In the genomic region with DNA sequence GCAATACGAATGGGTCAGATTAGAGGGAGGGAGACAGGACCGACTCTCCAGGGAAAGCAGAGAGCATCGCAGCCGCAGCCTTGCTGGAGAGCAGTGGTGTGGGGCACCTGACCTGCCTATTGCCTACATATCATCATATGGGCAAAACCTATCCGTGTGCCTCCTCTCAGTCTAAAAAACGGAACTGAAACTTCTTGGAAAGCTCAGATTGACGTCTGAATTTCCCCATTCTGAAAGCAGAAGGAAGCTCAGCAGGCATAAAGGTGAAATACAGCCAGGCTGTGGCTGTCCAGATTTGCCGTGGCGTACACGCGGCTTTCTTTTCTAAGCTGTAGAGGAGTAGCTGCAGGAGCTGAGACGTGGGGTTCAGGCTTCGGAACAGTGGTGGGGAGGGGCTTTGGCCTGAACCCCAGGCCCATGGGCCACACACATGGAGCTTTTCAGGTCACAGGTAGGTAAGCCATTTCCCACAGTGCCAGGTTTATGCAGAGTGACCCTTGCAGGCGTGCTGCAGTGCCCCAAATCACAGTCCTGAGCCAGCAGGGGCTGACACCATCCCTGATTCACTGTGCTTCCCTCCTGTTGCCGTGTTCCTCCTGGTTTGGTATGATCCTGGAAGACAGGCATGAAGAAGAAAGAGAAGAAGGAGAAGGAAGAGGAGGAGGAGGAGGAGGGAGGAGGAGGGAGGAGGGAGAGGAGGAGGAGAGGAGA, we compare ENCODE assay signal across 11 cellular contexts. TPM values are rescaled to one million over a fixed set of nuclear protein-coding genes. Genes with fewer than 3 reads are reported as not detected.
DNase-seq lines count a peak whose midpoint lies in the region; ATAC-seq, FAIRE-seq and TF ChIP-seq lines count a peak whose summit lies in the region.
"Had no signal": no experiment of that assay in that cellular context is flagged by ENCODE, and none has a peak within 500 bp of the region (broad histone marks: within the 10 kb centered on the region; RNA-seq: fewer than 3 reads in every experiment).

No MANE protein-coding gene starts in this region.

- H2BK12ac ChIP-seq in H1 (ENCODE audit: low read depth, low read length), result 0 out of 2 replicates have a peak overlapping the region, but pooled peaks have one; percentile 1

- no peak for TF ChIP-seq RAD21 in H1 (IDR thresholded peaks at IDR 0.05 in 1 of 2, conservative IDR thresholded peaks at IDR 0.05 in 1 of 2; ENCODE audit: low read depth in 2 of 2, low read length in 2 of 2)

- H3K36me3 Mint-ChIP-seq in activated T-cell treated with anti-CD3 and anti-CD28 coated beads, Interleukin-2, amount 50 U/mL, for 24 hours (ENCODE audit: low read depth), result no peaks in the 10 kb centered on the region
- H3K36me3 Mint-ChIP-seq in stimulated activated effector memory CD8-positive, alpha-beta T cell treated with anti-CD3 and anti-CD28 coated beads, Interleukin-12 subunit alpha, Interleukin-12 subunit beta, amount 100 ng/mL, for 72 hours, result no peaks in the 10 kb centered on the region

- H4K20me1 ChIP-seq in H1 (replicated peaks in 1 of 2; ENCODE audit: control insufficient read depth in 1 of 2, insufficient read depth in 2 of 2, low read length in 2 of 2), result no peaks in the 10 kb centered on the region

- 78% methylated on average over 15 of the region's 15 CpGs; no CpG with 5 or more reads in 1 of the 2 experiments for WGBS in H1 (ENCODE audit: extremely low coverage in 1 of 2, insufficient coverage in 1 of 2, insufficient read length in 1 of 2, insufficient replicate concordance in 2 of 2, low coverage in 1 of 2, low lambda C conversion rate in 2 of 2, missing lambda C conversion rate in 1 of 2), 2 experiments

- 0 out of 2 replicates have a peak overlapping the region, but pooled peaks have one; percentile 20 for H2BK15ac ChIP-seq in H1 (ENCODE audit: low read length)

- no peak overlapping the region for H3K23ac ChIP-seq in H1 (ENCODE audit: insufficient read length)

- no peaks in the 10 kb centered on the region for H3K79me1 ChIP-seq in H1 (ENCODE audit: low read depth, low read length)

- no peak overlapping the region for H3K9ac ChIP-seq in H1 (replicated peaks in 1 of 4; ENCODE audit: extremely low read depth in 1 of 4, low read depth in 3 of 4, low read length in 3 of 4)

- H4K91ac ChIP-seq in H1 (replicated peaks; ENCODE audit: insufficient read length, low read length), result no peak overlapping the region

- peaks cover 0 to 3% of the 10 kb centered on the region in 2 experiments; a peak in 1 of 4 replicates for H3K9me3 ChIP-seq in H1 (ENCODE audit: insufficient read depth in 2 of 2, low read depth in 1 of 2, low read length in 1 of 2)
- H3K9me3 ChIP-seq: breast epithelium had no signal

- no peak for TF ChIP-seq CTCF in H1 (IDR thresholded peaks at IDR 0.05; ENCODE audit: control extremely low read depth in 1 of 3, insufficient read depth in 1 of 3, low read depth in 1 of 3, low read length in 3 of 3)

- no peak overlapping the region for H3K14ac ChIP-seq in H1 (ENCODE audit: insufficient read length)

- no peak overlapping the region for H3K4ac ChIP-seq in H1 (replicated peaks; ENCODE audit: insufficient read length, low read depth, low read length)

- ATAC-seq in stimulated activated effector memory CD8-positive, alpha-beta T cell treated with anti-CD3 and anti-CD28 coated beads, Interleukin-12 subunit alpha, Interleukin-12 subunit beta, amount 100 ng/mL, for 72 hours, result peak; percentile 37
- ATAC-seq in GM21528 (IDR thresholded peaks at IDR 0.05; ENCODE audit: low FRiP score, unreplicated experiment) (no peak), GM21619 (IDR thresholded peaks at IDR 0.05; ENCODE audit: unreplicated experiment) (no peak)
- ATAC-seq: PC-3 had no signal

- no peak overlapping the region for H4K8ac ChIP-seq in H1 (ENCODE audit: extremely low read depth, insufficient read depth, low read length)

- TF ChIP-seq EP300 in H1 (IDR thresholded peaks at IDR 0.05; ENCODE audit: borderline replicate concordance in 1 of 2, low read depth in 2 of 2, low read length in 2 of 2), result no peak

- H3K4me2 ChIP-seq in H1 (ENCODE audit: insufficient read depth in 1 of 2, low read depth in 2 of 2, low read length in 2 of 2), result no peak overlapping the region

- H2AK5ac ChIP-seq in H1 (ENCODE audit: low read depth, low read length), result no peak overlapping the region

- H3K36me3 ChIP-seq in H1 (ENCODE audit: control insufficient read depth in 2 of 4, insufficient read depth in 4 of 4, low read length in 3 of 4), result no peaks in the 10 kb centered on the region
- H3K36me3 ChIP-seq: breast epithelium had no signal

- H3K27me3 ChIP-seq in H1 (replicated peaks in 1 of 4; ENCODE audit: control insufficient read depth in 3 of 4, extremely low read depth in 1 of 4, insufficient read depth in 3 of 4, low read length in 3 of 4), result no peaks in the 10 kb centered on the region; a peak in 1 of 7 replicates

- DNase-seq in activated T-cell treated with anti-CD3 and anti-CD28 coated beads, Interleukin-2, amount 50 U/mL, for 24 hours, result no peak
- DNase-seq in activated T-cell treated with anti-CD3 and anti-CD28 coated beads for 4 hours (no peak), OCI-M1 (lab: John Stamatoyannopoulos, UW) (peak; percentile 62), H1 (ENCODE audit: low read depth in 1 of 2, low spot score in 2 of 2) (no peak)
- no peak for DNase-seq in stimulated activated effector memory CD8-positive, alpha-beta T cell treated with anti-CD3 and anti-CD28 coated beads, Interleukin-12 subunit alpha, Interleukin-12 subunit beta, amount 100 ng/mL, for 72 hours (ENCODE audit: low spot score in 2 of 2)
- no peak for DNase-seq in activated CD8-positive, alpha-beta memory T cell treated with anti-CD3 and anti-CD28 coated beads, Interleukin-2, amount 50 U/mL, for 48 hours
- DNase-seq: activated CD4-positive, alpha-beta T cell treated with anti-CD3 and anti-CD28 coated beads, Interleukin-2, amount 50 U/mL, for 48 hours; PC-3 had no signal

- no peak for TF ChIP-seq POLR2A in H1 (IDR thresholded peaks at IDR 0.05; ENCODE audit: control extremely low read depth in 1 of 2, low read depth in 2 of 2, low read length in 2 of 2)

- H3K27ac ChIP-seq in H1 (ENCODE audit: low read depth, low read length), result no peak overlapping the region
- H3K27ac ChIP-seq: breast epithelium had no signal

- H2BK20ac ChIP-seq in H1 (ENCODE audit: low read length), result no peak overlapping the region

- H3K23me2 ChIP-seq in H1 (ENCODE audit: low read depth, low read length), result 0 out of 2 replicates have a peak, but pooled peaks cover 2% of the 10 kb centered on the region

- H3K27me3 Mint-ChIP-seq in activated T-cell treated with anti-CD3 and anti-CD28 coated beads, Interleukin-2, amount 50 U/mL, for 24 hours, result peaks cover 39% of the 10 kb centered on the region

- POLR2A ChIA-PET in H1 (lab: Charles Lee; ENCODE audit: partially characterized antibody), result interaction anchor here (1.3 to 1.8 kb wide), 2 partner anchors 40 to 42 kb away, joined by 5 to 6 read pairs; a partner anchor contains a TSS

- peaks cover 13% of the 10 kb centered on the region for H3K4me1 Mint-ChIP-seq in activated T-cell treated with anti-CD3 and anti-CD28 coated beads, Interleukin-2, amount 50 U/mL, for 24 hours (ENCODE audit: low read depth)
- peaks cover 15% of the 10 kb centered on the region for H3K4me1 Mint-ChIP-seq in stimulated activated effector memory CD8-positive, alpha-beta T cell treated with anti-CD3 and anti-CD28 coated beads, Interleukin-12 subunit alpha, Interleukin-12 subunit beta, amount 100 ng/mL, for 72 hours

- H4K5ac ChIP-seq in H1 (ENCODE audit: insufficient read length, low read depth, low read length), result no peak overlapping the region

- CTCF ChIA-PET in H1 (lab: Charles Lee; ENCODE audit: partially characterized antibody), result interaction anchor here (0.7 to 5.4 kb wide), 10 partner anchors 9 to 103 kb away, joined by 3 to 42 read pairs (median 3); no protein-coding TSS in a partner anchor

- peak overlapping the region; percentile 24 for H3K4me3 Mint-ChIP-seq in activated T-cell treated with anti-CD3 and anti-CD28 coated beads, Interleukin-2, amount 50 U/mL, for 24 hours
- H3K4me3 Mint-ChIP-seq in stimulated activated effector memory CD8-positive, alpha-beta T cell treated with anti-CD3 and anti-CD28 coated beads, Interleukin-12 subunit alpha, Interleukin-12 subunit beta, amount 100 ng/mL, for 72 hours, result peak overlapping the region; percentile 18

- no peak overlapping the region for H2AFZ ChIP-seq in H1 (ENCODE audit: low read length)

- FAIRE-seq in H1 (lab: Jason Lieb, UNC), result no peak

- peak overlapping the region; percentile 47 for H3K27ac Mint-ChIP-seq in activated T-cell treated with anti-CD3 and anti-CD28 coated beads, Interleukin-2, amount 50 U/mL, for 24 hours
- H3K27ac Mint-ChIP-seq in stimulated activated effector memory CD8-positive, alpha-beta T cell treated with anti-CD3 and anti-CD28 coated beads, Interleukin-12 subunit alpha, Interleukin-12 subunit beta, amount 100 ng/mL, for 72 hours, result no peak overlapping the region

- H3K79me2 ChIP-seq in H1 (ENCODE audit: control insufficient read depth in 1 of 2, insufficient read depth in 2 of 2, low read length in 2 of 2), result no peaks in the 10 kb centered on the region

- H2BK120ac ChIP-seq in H1 (replicated peaks; ENCODE audit: low read depth, low read length), result no peak overlapping the region

- H3K4me1 ChIP-seq in H1 (replicated peaks in 1 of 4; ENCODE audit: control insufficient read depth in 3 of 4, insufficient read depth in 4 of 4, low read length in 3 of 4), result peaks cover 0 to 3% (median 0%) of the 10 kb centered on the region in 4 experiments; a peak in 1 of 7 replicates
- H3K4me1 ChIP-seq: breast epithelium had no signal

- no peak overlapping the region for H3K56ac ChIP-seq in H1 (replicated peaks; ENCODE audit: insufficient read length, low read depth, low read length)

- H3K9me3 Mint-ChIP-seq in activated T-cell treated with anti-CD3 and anti-CD28 coated beads, Interleukin-2, amount 50 U/mL, for 24 hours, result no peaks in the 10 kb centered on the region
- no peaks in the 10 kb centered on the region for H3K9me3 Mint-ChIP-seq in stimulated activated effector memory CD8-positive, alpha-beta T cell treated with anti-CD3 and anti-CD28 coated beads, Interleukin-12 subunit alpha, Interleukin-12 subunit beta, amount 100 ng/mL, for 72 hours

- H3K18ac ChIP-seq in H1 (ENCODE audit: extremely low read depth, low read length), result 0 out of 2 replicates have a peak overlapping the region, but pooled peaks have one; percentile 9

- no peak overlapping the region for H2BK5ac ChIP-seq in H1 (ENCODE audit: low read depth, low read length)

- no peak overlapping the region for H3K4me3 ChIP-seq in H1 (ENCODE audit: extremely low read depth in 1 of 4, insufficient read depth in 2 of 4, low read depth in 3 of 4, low read length in 4 of 4)
- H3K4me3 ChIP-seq: breast epithelium had no signal

RNA-seq across cellular contexts. Expression of a gene that starts 41.6 kb away (rescaled TPM):
- total RNA-seq in H1 (2021; fragmentation: NEBNext Ultra II Directional; extraction: Animal tissue kit (Norgen Biotek cat#: 25700)), result 28.9 and 30.5 TPM in 2 replicates
- 2.8 and 3.9 TPM in 2 replicates for polyA plus RNA-seq in H1 (2011; rRNA removed)
- 3.3 TPM for polyA plus RNA-seq in H1 (2011; cell fraction: cytosol; rRNA removed)
- polyA plus RNA-seq in H1 (2011; cell fraction: nucleus; rRNA removed), result 14.5 TPM
- 10.1 to 14.3 TPM (median 11.3 TPM) in 4 replicates for polyA plus RNA-seq in H1 (2012, experiment 1 of 2)
- 2.1 TPM for polyA plus RNA-seq in H1 (2012, experiment 2 of 2)
- 10.5 TPM for polyA plus RNA-seq in H1 (2013, experiment 1 of 2)
- 8.7 TPM for polyA plus RNA-seq in H1 (2013, experiment 2 of 2)
- 16.1 and 18.7 TPM in 2 replicates for polyA minus RNA-seq in H1 (2011; rRNA and poly(A)+ RNA removed)
- 11.5 TPM for polyA minus RNA-seq in H1 (2011; cell fraction: cytosol; rRNA and poly(A)+ RNA removed)
- polyA minus RNA-seq in H1 (2011; cell fraction: nucleus; rRNA and poly(A)+ RNA removed), result 19.7 TPM
